In the genomic region with DNA sequence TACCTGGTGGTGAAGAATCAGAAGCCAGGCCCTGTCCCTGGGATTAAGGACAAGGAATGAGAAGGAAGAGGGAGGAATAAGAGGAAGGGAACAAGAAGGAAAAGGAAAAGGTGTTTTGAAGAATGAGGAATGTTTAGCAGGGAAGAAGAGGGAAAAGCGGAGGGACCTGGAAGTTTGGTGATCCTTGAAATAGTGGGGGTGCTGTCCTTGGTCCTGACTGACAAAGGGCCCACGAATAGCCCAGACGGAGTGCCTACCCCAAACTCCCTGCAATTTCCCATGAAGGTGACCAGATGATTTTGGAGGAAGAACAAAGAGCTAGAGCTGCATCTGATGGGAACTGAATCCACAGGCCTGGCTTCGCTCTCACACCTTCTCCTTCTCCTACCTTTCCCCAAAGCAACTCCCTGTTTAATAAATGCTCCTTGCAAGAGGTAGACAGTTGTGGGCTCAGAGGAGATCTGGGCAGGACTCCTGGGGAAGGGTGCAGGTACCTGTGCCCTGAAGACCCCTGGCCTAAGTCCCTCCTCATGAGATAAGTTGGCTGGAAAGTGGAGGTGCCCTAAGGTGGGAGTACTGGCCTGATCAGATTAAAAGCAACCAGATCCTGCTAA, we compare ENCODE assay signal across 17 cellular contexts. TPM values are rescaled to one million over a fixed set of nuclear protein-coding genes. Genes with fewer than 3 reads are reported as not detected.
DNase-seq lines count a peak whose midpoint lies in the region; ATAC-seq and TF ChIP-seq lines count a peak whose summit lies in the region.
"Had no signal": no experiment of that assay in that cellular context is flagged by ENCODE, and none has a peak within 500 bp of the region (broad histone marks: within the 10 kb centered on the region; RNA-seq: fewer than 3 reads in every experiment).

No MANE protein-coding gene starts in this region.

- TF ChIP-seq POLR2A in ovary (IDR thresholded peaks at IDR 0.05), result no peak

- no peaks in the 10 kb centered on the region for H3K27me3 ChIP-seq in ovary
- H3K27me3 ChIP-seq: right atrium auricular region had no signal

- no peak overlapping the region for H3K4me3 ChIP-seq in ovary
- H3K4me3 ChIP-seq: BLaER1, esophagus muscularis mucosa, right atrium auricular region, stomach had no signal

- 15 to 19% (median 17%) methylated on average over 4 of the region's 4 CpGs for WGBS in ovary, 3 donors

- no peaks in the 10 kb centered on the region for H3K9me3 ChIP-seq in ovary
- H3K9me3 ChIP-seq: BLaER1, esophagus muscularis mucosa, right atrium auricular region, stomach had no signal

- TF ChIP-seq EP300 in ovary (IDR thresholded peaks at IDR 0.05), result no peak

- DNase-seq in AG08395 (ENCODE audit: low spot score), result peak; percentile 57
- DNase-seq in HCEC 1CT, result peak; percentile 6
- DNase-seq in astrocyte of the hippocampus (ENCODE audit: low read depth, low spot score), result peak; percentile 59
- peak; percentile 8 for DNase-seq in iris pigment epithelial cell (ENCODE audit: low read depth)
- no peak for DNase-seq in activated effector memory CD4-positive, alpha-beta T cell treated with Interleukin-2 at 50 U/mL for 16 hours
- no peak for DNase-seq in ovary
- DNase-seq: activated CD4-positive, alpha-beta T cell treated with anti-CD3 and anti-CD28 coated beads, Interleukin-2, amount 50 U/mL, for 4 hours; central memory CD4-positive, alpha-beta T cell; MM.1S; stomach; T-helper 1 cell had no signal

- H3K27ac ChIP-seq in ovary, result no peak overlapping the region
- H3K27ac ChIP-seq: BLaER1, esophagus muscularis mucosa, right atrium auricular region, stomach had no signal

- ATAC-seq in HG03442 (IDR thresholded peaks at IDR 0.05; ENCODE audit: unreplicated experiment) (no peak), HG02678 (IDR thresholded peaks at IDR 0.05; ENCODE audit: unreplicated experiment) (no peak)
- ATAC-seq: activated T-helper 17 cell treated with anti-CD3 and anti-CD28 coated beads, Interleukin-2, amount 50 U/mL, for 72 hours had no signal

- no peaks in the 10 kb centered on the region for H3K36me3 ChIP-seq in ovary
- H3K36me3 ChIP-seq: BLaER1, esophagus muscularis mucosa, right atrium auricular region, stomach had no signal

- H3K4me1 ChIP-seq in ovary (ENCODE audit: insufficient read depth), result no peaks in the 10 kb centered on the region
- H3K4me1 ChIP-seq: BLaER1, esophagus muscularis mucosa, right atrium auricular region, stomach had no signal

- no peak for TF ChIP-seq CTCF in ovary (IDR thresholded peaks at IDR 0.05)

- intact Hi-C loops in ovary (cut with DNase I), result no loop called here

RNA-seq across cellular contexts. Expression of a gene that starts 19.3 kb away (rescaled TPM):
- total RNA-seq in ovary, result 1 to 10 TPM in 2 of 7 donors, under 1 TPM in 3, not detected in 2; 0.57 to 1.4 (median 0.94) TPM
- polyA plus RNA-seq in ovary, result 1 to 10 TPM in 1 of 2 donors, under 1 TPM in 1; 0.46 to 1.9 TPM

RNA-seq across cellular contexts. Expression of a gene that starts 50.0 kb away (rescaled TPM):
- total RNA-seq in ovary, result 10 to 100 TPM; 20.2 to 47.0 (median 28.6) TPM
- 10 to 100 TPM; 26.5 to 51.5 TPM for polyA plus RNA-seq in ovary

RNA-seq across cellular contexts. Expression of a gene that starts 50.1 kb away (rescaled TPM):
- total RNA-seq in ovary, result not detected
- not detected for polyA plus RNA-seq in ovary
- total RNA-seq: activated T-helper 17 cell treated with anti-CD3 and anti-CD28 coated beads, Interleukin-2, amount 50 U/mL, for 72 hours; esophagus muscularis mucosa; right atrium auricular region had no signal
- polyA plus RNA-seq: stomach had no signal

RNA-seq across cellular contexts. Expression of a gene that starts 50.1 kb away (rescaled TPM):
- 1 to 10 TPM in 2 of 7 donors, under 1 TPM in 5; 0.56 to 1.2 (median 0.74) TPM for total RNA-seq in ovary
- polyA plus RNA-seq in ovary, result under 1 TPM; 0.07 to 0.44 TPM

Comparison
In these comparisons a context has a peak if more than half of its experiments do, and no peak if none do; other contexts are left out.
1. DNase-seq: peak in AG08395 (single experiment), HCEC 1CT (single experiment), astrocyte of the hippocampus (single experiment) and iris pigment epithelial cell (single experiment); none in activated effector memory CD4-positive, alpha-beta T cell treated with Interleukin-2 at 50 U/mL for 16 hours (single experiment) and ovary (0 of 5).